Comparison of ENCODE assay signal across 8 cellular contexts in genomic region chr13:76879876-76880270, GRCh38. TPM values are rescaled to one million over a fixed set of nuclear protein-coding genes. Genes with fewer than 3 reads are reported as not detected.
A peak's percentile ranks its signal among the peaks of the same experiment; 100 is the strongest.
DNase-seq lines count a peak whose midpoint lies in the region; ATAC-seq lines count a peak whose summit lies in the region.

No MANE protein-coding gene starts in this region.

- H3K4me3 ChIP-seq in skin epidermis = no peak overlapping the region

- H3K27ac ChIP-seq in skin epidermis = peak overlapping the region in 19 of 21 experiments; percentile 18 to 92 (median 68)

- DNase-seq in cerebellum (ENCODE audit: low spot score) (peak; percentile 27), islet precursor cell (no peak), COLO829 (ENCODE audit: low spot score) (no peak), NCI-H748 (lab: John Stamatoyannopoulos, UW; ENCODE audit: unreplicated experiment) (no peak), SIG-M5 treated with dmso at 0.1 percent for 504 hours (lab: John Stamatoyannopoulos, UW; ENCODE audit: unreplicated experiment) (no peak)

- peak; percentile 32 for ATAC-seq in GM19395 (IDR thresholded peaks at IDR 0.05; ENCODE audit: unreplicated experiment)
- ATAC-seq in HG03432 (IDR thresholded peaks at IDR 0.05; ENCODE audit: unreplicated experiment) = peak; percentile 27

RNA-seq across cellular contexts. Expression of gene KCTD12, which starts 6.3 kb away (rescaled TPM):
- total RNA-seq in cerebellum = 211 TPM
